In the genomic region with DNA sequence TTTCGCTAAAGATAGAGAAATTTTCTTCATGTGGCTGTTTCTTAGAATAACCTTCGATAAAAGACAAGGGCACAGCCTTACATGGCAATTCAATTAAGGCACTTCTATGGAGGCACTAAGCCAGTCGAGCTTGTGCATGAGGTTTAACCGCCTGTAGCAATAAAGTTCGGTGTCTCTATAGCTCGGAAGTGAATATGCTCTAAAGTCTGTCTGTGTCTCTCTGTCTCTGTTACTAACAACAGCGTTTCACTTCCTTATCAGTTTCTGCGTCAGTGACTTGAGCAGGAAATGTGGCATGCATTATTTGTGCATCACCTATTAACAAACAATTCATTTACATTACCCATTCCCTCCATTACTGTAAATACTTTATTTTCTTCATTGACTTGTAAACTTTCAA, we compare ENCODE assay signal across 15 cellular contexts.
A peak's percentile ranks its signal among the peaks of the same experiment; 100 is the strongest.
DNase-seq lines count a peak whose midpoint lies in the region; ATAC-seq and TF ChIP-seq lines count a peak whose summit lies in the region.
"Had no signal": no experiment of that assay in that cellular context is flagged by ENCODE, and none has a peak within 500 bp of the region (broad histone marks: within the 10 kb centered on the region; RNA-seq: fewer than 3 reads in every experiment).

No MANE protein-coding gene starts in this region.

- H3K4me2 ChIP-seq in trophoblast cell (ENCODE audit: low read length) = no peak overlapping the region

- H3K36me3 Mint-ChIP-seq in IgD-negative memory B cell = peaks cover 2% of the 10 kb centered on the region

- H3K4me3 ChIP-seq in Peyer's patch = no peak overlapping the region
- no peak overlapping the region for H3K4me3 ChIP-seq in trophoblast cell (ENCODE audit: low read depth, low read length)

- no peak overlapping the region for H3K4ac ChIP-seq in trophoblast cell (ENCODE audit: low read depth, low read length)

- no peak overlapping the region for H3K14ac ChIP-seq in trophoblast cell (ENCODE audit: low read length)

- H3K27ac ChIP-seq in Peyer's patch = no peak overlapping the region
- H3K27ac ChIP-seq in trophoblast cell (ENCODE audit: low read depth, low read length) = no peak overlapping the region
- H3K27ac ChIP-seq: parathyroid adenoma had no signal

- H2AK5ac ChIP-seq in trophoblast cell (ENCODE audit: low read length) = no peak overlapping the region

- no peaks in the 10 kb centered on the region for H3K27me3 Mint-ChIP-seq in IgD-negative memory B cell

- H2BK5ac ChIP-seq in trophoblast cell (ENCODE audit: low read depth, low read length, poor library complexity) = no peak overlapping the region

- no peaks in the 10 kb centered on the region for H3K27me3 ChIP-seq in Peyer's patch
- no peaks in the 10 kb centered on the region for H3K27me3 ChIP-seq in trophoblast cell (ENCODE audit: insufficient read depth, low read length)

- H3K79me1 ChIP-seq in trophoblast cell (ENCODE audit: low read length) = peaks cover 3% of the 10 kb centered on the region

- no peak for TF ChIP-seq CTCF in Peyer's patch (IDR thresholded peaks at IDR 0.05)

- H3K9me3 ChIP-seq in Peyer's patch (no peaks in the 10 kb centered on the region), trophoblast cell (ENCODE audit: insufficient read depth, low read depth, low read length) (no peaks in the 10 kb centered on the region)

- TF ChIP-seq POLR2A in Peyer's patch (IDR thresholded peaks at IDR 0.05) = no peak

- ATAC-seq in GM18498 (IDR thresholded peaks at IDR 0.05; ENCODE audit: unreplicated experiment) (peak; percentile 83), GM19463 (IDR thresholded peaks at IDR 0.05; ENCODE audit: unreplicated experiment) (peak; percentile 64), HG02884 (IDR thresholded peaks at IDR 0.05; ENCODE audit: unreplicated experiment) (peak; percentile 54)

- H3K18ac ChIP-seq in trophoblast cell (ENCODE audit: low read length) = no peak overlapping the region

- H3K23ac ChIP-seq in trophoblast cell (ENCODE audit: low read length) = no peak overlapping the region

- H3K27ac Mint-ChIP-seq in IgD-negative memory B cell = peak overlapping the region in 2 of 3 donors; percentile 20 to 56

- H2BK12ac ChIP-seq in trophoblast cell (ENCODE audit: low read length) = no peak overlapping the region

- H3K79me2 ChIP-seq in trophoblast cell (ENCODE audit: control insufficient read depth, insufficient read depth, low read length, poor library complexity) = no peaks in the 10 kb centered on the region
- H3K79me2 ChIP-seq: parathyroid adenoma had no signal

- H3K4me3 Mint-ChIP-seq in IgD-negative memory B cell = no peak overlapping the region

- DNase-seq in Peyer's patch = no peak
- DNase-seq in NCI-H446 treated with DMSO at 0.1 percent for 48 hours (lab: John Stamatoyannopoulos, UW) = no peak
- no peak for DNase-seq in SIG-M5 (lab: John Stamatoyannopoulos, UW)
- no peak for DNase-seq in trophoblast cell
- DNase-seq: activated naive CD4-positive, alpha-beta T cell; AML-193; GDM1; mesendoderm; NCI-H1417; T-helper 1 cell had no signal

- H4K8ac ChIP-seq in trophoblast cell (ENCODE audit: low read depth, low read length) = no peak overlapping the region

- H3K36me3 ChIP-seq in Peyer's patch = no peaks in the 10 kb centered on the region
- H3K36me3 ChIP-seq in trophoblast cell (ENCODE audit: control insufficient read depth in 1 of 2, insufficient read depth in 2 of 2, low read length in 2 of 2) = no peaks in the 10 kb centered on the region

- no CpG with 5 or more reads among the region's 8 CpGs for WGBS in trophoblast cell (ENCODE audit: extremely low coverage, insufficient coverage, insufficient read length)

- H2BK120ac ChIP-seq in trophoblast cell (ENCODE audit: insufficient read depth, low read length, poor library complexity) = no peak overlapping the region

- no peak overlapping the region for H4K12ac ChIP-seq in trophoblast cell (ENCODE audit: low read depth, low read length)

- H3K9ac ChIP-seq in trophoblast cell (ENCODE audit: low read length) = no peak overlapping the region
- H3K9ac ChIP-seq: parathyroid adenoma had no signal

- H3K4me1 Mint-ChIP-seq in IgD-negative memory B cell = peaks cover 0 to 6% (median 4%) of the 10 kb centered on the region in 3 donors

- no peak overlapping the region for H4K91ac ChIP-seq in trophoblast cell (ENCODE audit: low read depth, low read length)

- H3K4me1 ChIP-seq in Peyer's patch (no peaks in the 10 kb centered on the region), trophoblast cell (ENCODE audit: control insufficient read depth in 1 of 2, insufficient read depth in 2 of 2, low read length in 2 of 2) (peaks cover 3 to 5% of the 10 kb centered on the region in 2 experiments)
- H3K4me1 ChIP-seq: parathyroid adenoma had no signal

- H2AFZ ChIP-seq in trophoblast cell (ENCODE audit: insufficient read depth, low read length, poor library complexity) = no peak overlapping the region
- H2AFZ ChIP-seq: parathyroid adenoma had no signal

- H3K9me3 Mint-ChIP-seq in IgD-negative memory B cell = peaks cover 0 to 2% (median 0%) of the 10 kb centered on the region in 3 donors
